ENCODE assay signal across 10 cellular contexts in genomic region chr11:64776425-64776824, GRCh38. TPM values are rescaled to one million over a fixed set of nuclear protein-coding genes. Genes with fewer than 3 reads are reported as not detected.
DNase-seq lines count a peak whose midpoint lies in the region; ATAC-seq, FAIRE-seq and TF ChIP-seq lines count a peak whose summit lies in the region.
"Had no signal": no experiment of that assay in that cellular context is flagged by ENCODE, and none has a peak within 500 bp of the region (broad histone marks: within the 10 kb centered on the region; RNA-seq: fewer than 3 reads in every experiment).

No MANE protein-coding gene starts in this region.

- intact Hi-C loops in cardiac septum (cut with DNase I) (no loop called here), left ventricle myocardium superior (cut with micrococcal nuclease) (no loop called here), lower lobe of right lung (cut with DNase I) (no loop called here), upper lobe of right lung (cut with DNase I) (no loop called here)

- no peak overlapping the region for H3K27ac Mint-ChIP-seq in astrocyte (ENCODE audit: unreplicated experiment)

- peaks cover 6% of the 10 kb centered on the region for H3K36me3 Mint-ChIP-seq in astrocyte (ENCODE audit: low read depth, unreplicated experiment)

- no peaks in the 10 kb centered on the region for H3K9me3 Mint-ChIP-seq in astrocyte (ENCODE audit: unreplicated experiment)

- H3K27me3 Mint-ChIP-seq in astrocyte (ENCODE audit: low read depth, unreplicated experiment) = no peaks in the 10 kb centered on the region

- no peaks in the 10 kb centered on the region for H3K9me3 ChIP-seq in astrocyte (ENCODE audit: insufficient read depth, low read depth, low read length)
- no peaks in the 10 kb centered on the region for H3K9me3 ChIP-seq in lower lobe of right lung
- no peaks in the 10 kb centered on the region for H3K9me3 ChIP-seq in upper lobe of right lung

- H4K20me1 ChIP-seq in astrocyte (ENCODE audit: insufficient read depth, low read length) = peaks cover 61% of the 10 kb centered on the region

- no peak overlapping the region for H3K27ac ChIP-seq in astrocyte (ENCODE audit: low read depth, low read length)
- no peak overlapping the region for H3K27ac ChIP-seq in lower lobe of right lung
- no peak overlapping the region for H3K27ac ChIP-seq in upper lobe of right lung

- H2AFZ ChIP-seq in astrocyte (ENCODE audit: low read depth, low read length) = no peak overlapping the region

- DNase-seq in cardiac septum (ENCODE audit: low spot score) = peak; percentile 17
- no peak for DNase-seq in left ventricle myocardium superior
- no peak for DNase-seq in astrocyte (ENCODE audit: low read depth)
- no peak for DNase-seq in lower lobe of right lung
- DNase-seq in upper lobe of right lung = no peak
- DNase-seq in NCI-H2196 (lab: John Stamatoyannopoulos, UW; ENCODE audit: unreplicated experiment) = no peak
- no peak for DNase-seq in erythroblast (lab: John Stamatoyannopoulos, UW)
- DNase-seq: NCI-H524 treated with DMSO at 0.1 percent for 48 hours had no signal

- no peak for ATAC-seq in left ventricle myocardium superior
- no peak for ATAC-seq in lower lobe of right lung
- no peak for ATAC-seq in upper lobe of right lung
- ATAC-seq in GM21786 (IDR thresholded peaks at IDR 0.05; ENCODE audit: unreplicated experiment) = no peak

- H3K4me3 Mint-ChIP-seq in astrocyte (ENCODE audit: unreplicated experiment) = peak overlapping the region; percentile 98

- H3K4me2 ChIP-seq in astrocyte (ENCODE audit: low read length) = peak overlapping the region; percentile 92

- peaks cover 51% of the 10 kb centered on the region for H3K36me3 ChIP-seq in astrocyte (ENCODE audit: insufficient read depth, low read length)
- peaks cover 60% of the 10 kb centered on the region for H3K36me3 ChIP-seq in lower lobe of right lung
- peaks cover 55% of the 10 kb centered on the region for H3K36me3 ChIP-seq in upper lobe of right lung

- H3K4me1 Mint-ChIP-seq in astrocyte (ENCODE audit: low read depth, unreplicated experiment) = peaks cover 20% of the 10 kb centered on the region

- H3K9ac ChIP-seq in astrocyte (ENCODE audit: low read length) = peak overlapping the region; percentile 93

- FAIRE-seq in astrocyte (lab: Jason Lieb, UNC) = no peak

- peaks cover 13% of the 10 kb centered on the region for H3K4me1 ChIP-seq in astrocyte (ENCODE audit: insufficient read depth, low read length)
- H3K4me1 ChIP-seq in lower lobe of right lung = peaks cover 68% of the 10 kb centered on the region
- H3K4me1 ChIP-seq in upper lobe of right lung = peaks cover 50% of the 10 kb centered on the region

- H3K4me3 ChIP-seq in astrocyte (ENCODE audit: insufficient read depth, low read depth, low read length) (peak overlapping the region; percentile 99), lower lobe of right lung (peak overlapping the region; percentile 87), upper lobe of right lung (peak overlapping the region; percentile 76)

- no peak for TF ChIP-seq CTCF in astrocyte (IDR thresholded peaks at IDR 0.05; ENCODE audit: insufficient read depth, low read depth, low read length)
- no peak for TF ChIP-seq CTCF in lower lobe of right lung (IDR thresholded peaks at IDR 0.05)
- no peak for TF ChIP-seq CTCF in upper lobe of right lung (IDR thresholded peaks at IDR 0.05)

- TF ChIP-seq POLR2A in erythroblast (IDR thresholded peaks at IDR 0.05; ENCODE audit: low read length) = no peak

- H3K27me3 ChIP-seq in astrocyte (ENCODE audit: insufficient read depth, low read length) = no peaks in the 10 kb centered on the region
- no peaks in the 10 kb centered on the region for H3K27me3 ChIP-seq in lower lobe of right lung (ENCODE audit: low read depth)
- H3K27me3 ChIP-seq in upper lobe of right lung = no peaks in the 10 kb centered on the region

- H3K79me2 ChIP-seq in astrocyte (ENCODE audit: insufficient read depth, low read length) = peaks cover 61% of the 10 kb centered on the region

RNA-seq across cellular contexts. Expression of gene SF1, which starts 1.9 kb away (rescaled TPM):
- 175 TPM for total RNA-seq in cardiac septum
- 191 TPM for total RNA-seq in left ventricle myocardium superior
- 210 and 215 TPM in 2 replicates for total RNA-seq in astrocyte
- total RNA-seq in lower lobe of right lung = 269 TPM
- total RNA-seq in upper lobe of right lung = 294 TPM

RNA-seq across cellular contexts. Expression of gene PYGM, which starts 16.7 kb away (rescaled TPM):
- total RNA-seq in cardiac septum = 42.5 TPM
- 175 TPM for total RNA-seq in left ventricle myocardium superior
- total RNA-seq in astrocyte = 0.68 and 1.0 TPM in 2 replicates
- total RNA-seq in lower lobe of right lung = 2.6 TPM
- total RNA-seq in upper lobe of right lung = 2.0 TPM
- total RNA-seq: Daoy had no signal

RNA-seq across cellular contexts. Expression of gene MAP4K2, which starts 26.6 kb away (rescaled TPM):
- 6.7 TPM for total RNA-seq in cardiac septum
- total RNA-seq in left ventricle myocardium superior = 8.6 TPM
- total RNA-seq in astrocyte = 11.2 and 12.3 TPM in 2 replicates
- 29.1 TPM for total RNA-seq in lower lobe of right lung
- total RNA-seq in upper lobe of right lung = 28.9 TPM

RNA-seq across cellular contexts. Expression of gene RASGRP2, which starts 32.5 kb away (rescaled TPM):
- total RNA-seq in cardiac septum (30.8 TPM), left ventricle myocardium superior (44.5 TPM), astrocyte (3.9 and 5.4 TPM in 2 replicates), lower lobe of right lung (30.4 TPM), upper lobe of right lung (27.6 TPM)
- total RNA-seq: Daoy had no signal

RNA-seq across cellular contexts. Expression of gene MEN1, which starts 33.9 kb away (rescaled TPM):
- total RNA-seq in cardiac septum = 8.6 TPM
- 9.1 TPM for total RNA-seq in left ventricle myocardium superior
- total RNA-seq in astrocyte = 26.0 and 27.5 TPM in 2 replicates
- total RNA-seq in lower lobe of right lung = 22.7 TPM
- total RNA-seq in upper lobe of right lung = 22.5 TPM

Comparison
In these comparisons a context has a peak if more than half of its experiments do, and no peak if none do; other contexts are left out.
1. RNA of gene PYGM, which starts 16.7 kb away (total RNA-seq): 175 TPM in left ventricle myocardium superior (single experiment) and 42.5 TPM in cardiac septum (single experiment); 2.6 TPM in lower lobe of right lung (single experiment), 2.0 TPM in upper lobe of right lung (single experiment) and 0.68 to 1.0 TPM in astrocyte; every median in the first group is over 10 times any median in the second.
2. Peak in every context shown above with its lines, with median percentiles within 50 percentile points of each other: H3K4me3 ChIP-seq.